In the genomic region with DNA sequence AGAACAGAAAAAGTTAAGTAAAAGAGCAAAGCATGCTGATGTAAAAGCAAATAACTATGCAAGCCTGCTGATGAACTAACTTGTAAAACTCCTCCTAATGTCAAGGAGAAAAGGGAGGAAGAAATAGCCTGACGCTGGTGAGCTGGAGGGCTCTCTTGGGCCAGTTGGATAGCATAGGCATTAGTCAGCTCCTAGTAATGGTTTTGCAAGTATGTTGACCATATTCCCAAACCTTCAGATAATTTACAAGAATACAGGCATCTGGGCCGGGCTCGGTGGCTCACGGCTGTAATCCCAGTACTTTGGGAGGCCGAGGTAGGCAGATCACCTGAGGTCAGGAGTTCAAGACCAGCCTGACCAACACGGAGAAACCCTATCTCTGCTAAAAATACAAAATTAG, we compare ENCODE assay signal across 11 cellular contexts.
DNase-seq lines count a peak whose midpoint lies in the region; ATAC-seq and TF ChIP-seq lines count a peak whose summit lies in the region.
"Had no signal": no experiment of that assay in that cellular context is flagged by ENCODE, and none has a peak within 500 bp of the region (broad histone marks: within the 10 kb centered on the region; RNA-seq: fewer than 3 reads in every experiment).

No MANE protein-coding gene starts in this region.

- H3K79me2 ChIP-seq in osteoblast (ENCODE audit: insufficient read depth, low read length) = no peaks in the 10 kb centered on the region

- peak; percentile 51 for DNase-seq in ELF-1 (ENCODE audit: low read depth, low spot score)
- DNase-seq in RKO (ENCODE audit: low spot score) = peak; percentile 37
- peak; percentile 95 for DNase-seq in fibroblast of gingiva (ENCODE audit: low read depth)
- DNase-seq in osteoblast (ENCODE audit: insufficient read length, low spot score, missing footprints) = peak; percentile 47
- no peak for DNase-seq in NAMALWA (ENCODE audit: low spot score)
- no peak for DNase-seq in effector CD8-positive, alpha-beta T cell (lab: John Stamatoyannopoulos, UW)
- DNase-seq: Peyer's patch, upper lobe of left lung had no signal

- no peaks in the 10 kb centered on the region for H3K36me3 ChIP-seq in osteoblast (ENCODE audit: insufficient read depth, low read length)
- H3K36me3 ChIP-seq: Peyer's patch, upper lobe of left lung had no signal

- no peaks in the 10 kb centered on the region for H4K20me1 ChIP-seq in osteoblast (ENCODE audit: insufficient read depth, low read length)

- TF ChIP-seq CTCF in osteoblast (IDR thresholded peaks at IDR 0.05; ENCODE audit: extremely low read depth, low read depth, low read length) = no peak

- no peak overlapping the region for H2AFZ ChIP-seq in osteoblast (ENCODE audit: low read length)

- H3K27ac ChIP-seq in osteoblast (ENCODE audit: low read depth, low read length) = peak overlapping the region; percentile 52
- H3K27ac ChIP-seq: Peyer's patch, upper lobe of left lung, VCaP had no signal

- no peak for ATAC-seq in HG03139 (IDR thresholded peaks at IDR 0.05; ENCODE audit: unreplicated experiment)
- no peak for ATAC-seq in HG02970 (IDR thresholded peaks at IDR 0.05; ENCODE audit: low FRiP score, unreplicated experiment)

- H3K4me3 ChIP-seq in osteoblast (ENCODE audit: insufficient read depth, low read length) = no peak overlapping the region
- H3K4me3 ChIP-seq: Peyer's patch, upper lobe of left lung had no signal

- no peak overlapping the region for H3K4me2 ChIP-seq in osteoblast (ENCODE audit: insufficient read depth, low read length)

- H3K9me3 ChIP-seq in osteoblast (ENCODE audit: low read depth, low read length) = no peaks in the 10 kb centered on the region
- H3K9me3 ChIP-seq: Peyer's patch, upper lobe of left lung had no signal

- H3K27me3 ChIP-seq in osteoblast (ENCODE audit: insufficient read depth, low read length) = no peaks in the 10 kb centered on the region
- H3K27me3 ChIP-seq: Peyer's patch, upper lobe of left lung had no signal

- peaks cover 5% of the 10 kb centered on the region for H3K4me1 ChIP-seq in osteoblast (ENCODE audit: insufficient read depth, low read length)
- H3K4me1 ChIP-seq: Peyer's patch, upper lobe of left lung had no signal

Comparison
In these comparisons a context has a peak if more than half of its experiments do, and no peak if none do; other contexts are left out.
1. DNase-seq: peak in ELF-1 (single experiment), RKO (single experiment), fibroblast of gingiva (single experiment) and osteoblast (single experiment); none in NAMALWA (single experiment) and effector CD8-positive, alpha-beta T cell (single experiment).